Comparison of ENCODE assay signal across 8 cellular contexts in the genomic region with DNA sequence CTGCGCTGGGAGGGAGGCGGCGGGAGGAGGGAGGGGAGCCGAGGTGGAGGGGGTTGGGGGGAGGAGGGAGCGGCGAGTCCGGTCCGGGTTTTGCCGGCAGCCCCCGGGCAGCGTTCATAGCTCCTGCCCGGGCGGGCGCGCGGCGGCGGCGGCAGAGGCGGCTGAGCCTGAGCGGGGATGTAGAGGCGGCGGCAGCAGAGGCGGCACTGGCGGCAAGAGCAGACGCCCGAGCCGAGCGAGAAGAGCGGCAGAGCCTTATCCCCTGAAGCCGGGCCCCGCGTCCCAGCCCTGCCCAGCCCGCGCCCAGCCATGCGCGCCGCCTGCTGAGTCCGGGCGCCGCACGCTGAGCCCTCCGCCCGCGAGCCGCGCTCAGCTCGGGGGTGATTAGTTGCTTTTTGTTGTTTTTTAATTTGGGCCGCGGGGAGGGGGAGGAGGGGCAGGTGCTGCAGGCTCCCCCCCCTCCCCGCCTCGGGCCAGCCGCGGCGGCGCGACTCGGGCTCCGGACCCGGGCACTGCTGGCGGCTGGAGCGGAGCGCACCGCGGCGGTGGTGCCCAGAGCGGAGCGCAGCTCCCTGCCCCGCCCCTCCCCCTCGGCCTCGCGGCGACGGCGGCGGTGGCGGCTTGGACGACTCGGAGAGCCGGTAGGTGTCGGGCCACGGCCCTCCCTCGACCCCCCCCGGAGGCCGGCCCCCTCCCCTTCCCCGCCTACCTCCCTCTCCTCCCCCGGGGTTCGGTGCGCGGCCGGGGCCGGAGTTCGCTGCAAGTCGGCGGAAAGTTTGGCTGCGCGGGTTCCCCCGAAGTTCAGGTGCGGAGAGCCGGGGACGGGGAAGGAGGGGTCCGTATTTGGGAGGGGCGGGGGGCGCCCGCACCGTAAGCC. TPM values are rescaled to one million over a fixed set of nuclear protein-coding genes. Genes with fewer than 3 reads are reported as not detected.
DNase-seq lines count a peak whose midpoint lies in the region; ATAC-seq lines count a peak whose summit lies in the region.

A gene (plus strand): TSS at position 145 of the 877 bp plus-strand sequence. CDS start 32,175 bp downstream, outside the sequence.

- H3K36me3 ChIP-seq in skeletal muscle satellite cell (ENCODE audit: insufficient read depth, low read length): peaks cover 3% of the 10 kb centered on the region

- H3K9me3 ChIP-seq in T-helper 17 cell (ENCODE audit: control insufficient read depth, low read length, poor library complexity, severe bottlenecking): no peaks in the 10 kb centered on the region
- no peaks in the 10 kb centered on the region for H3K9me3 ChIP-seq in skeletal muscle satellite cell (replicated peaks; ENCODE audit: low read length)

- ATAC-seq in GM21619 (IDR thresholded peaks at IDR 0.05; ENCODE audit: unreplicated experiment) (peak; percentile 26), T-helper 17 cell (peak; percentile 62)

- no peaks in the 10 kb centered on the region for H3K27me3 ChIP-seq in skeletal muscle satellite cell (ENCODE audit: control insufficient read depth, insufficient read depth, low read length)

- H3K4me1 ChIP-seq in skeletal muscle satellite cell (ENCODE audit: control insufficient read depth, insufficient read depth, low read length): peaks cover 35% of the 10 kb centered on the region

- peak within 1 kb of the TSS; percentile 80 for H3K9ac ChIP-seq in skeletal muscle satellite cell (ENCODE audit: low read depth, low read length)

- peak within 1 kb of the TSS; percentile 91 for H3K4me3 Mint-ChIP-seq in T-helper 17 cell

- peak within 1 kb of the TSS; percentile 92 for H3K4me2 ChIP-seq in skeletal muscle satellite cell (ENCODE audit: low read length)

- H3K4me1 Mint-ChIP-seq in T-helper 17 cell: peaks cover 34% of the 10 kb centered on the region

- DNase-seq in DMS114 treated with DMSO at 0.1 percent for 48 hours (lab: John Stamatoyannopoulos, UW; ENCODE audit: unreplicated experiment): peak; percentile 32
- peak; percentile 57 for DNase-seq in NCI-H1092 (lab: John Stamatoyannopoulos, UW)
- peak in 2 of 3 donors; percentile 29 to 30 for DNase-seq in T-helper 17 cell
- DNase-seq in cerebellar cortex (ENCODE audit: low spot score): peak; percentile 86
- DNase-seq in inferior parietal cortex (ENCODE audit: extremely low spot score): peak; percentile 79
- no peak for DNase-seq in COLO829 (ENCODE audit: low spot score)

- H3K27me3 Mint-ChIP-seq in T-helper 17 cell: peaks cover 48% of the 10 kb centered on the region

- no peak within 1 kb of the TSS for H3K27ac Mint-ChIP-seq in T-helper 17 cell

- peak within 1 kb of the TSS; percentile 92 for H3K4me3 ChIP-seq in skeletal muscle satellite cell (ENCODE audit: low read length)

- H3K36me3 Mint-ChIP-seq in T-helper 17 cell (ENCODE audit: low read depth): peaks cover 8% of the 10 kb centered on the region

RNA-seq across cellular contexts. Expression of the gene that starts here (rescaled TPM):
- total RNA-seq in T-helper 17 cell: 1 to 10 TPM; 3.2 to 4.3 TPM
- total RNA-seq in skeletal muscle satellite cell (2012; rRNA removed): 101 and 157 TPM in 2 replicates
